1 cellular context compared by ENCODE assay signal in genomic region chr1:43545686-43546387, GRCh38.
TF ChIP-seq lines count a peak whose summit lies in the region.

No MANE protein-coding gene starts in this region.

TF ChIP-seq in H1, 55 proteins besides CTCF, POLR2A, EP300 and RAD21 (continued from another document):
- no peak for TF ChIP-seq ZNF274 (IDR thresholded peaks at IDR 0.05; ENCODE audit: borderline replicate concordance, extremely low read depth, low read length)
- no peak; the same call in 1 of the 2 replicates for TF ChIP-seq BACH1 (IDR thresholded peaks at IDR 0.05; ENCODE audit: low read length)
- TF ChIP-seq RBBP5 (IDR thresholded peaks at IDR 0.05; ENCODE audit: borderline replicate concordance, low read depth, low read length), result peak; percentile 64; the same call in 1 of the 2 replicates
- peak; percentile 61; the same call in 1 of the 2 replicates for TF ChIP-seq CHD2 (IDR thresholded peaks at IDR 0.05; ENCODE audit: low read length)
- TF ChIP-seq HDAC6 (IDR thresholded peaks at IDR 0.05; ENCODE audit: low read depth, low read length), result no peak
- TF ChIP-seq HDAC2 (IDR thresholded peaks at IDR 0.05; ENCODE audit: borderline replicate concordance in 1 of 2, low read depth in 2 of 2, low read length in 2 of 2), result 0 out of 4 replicates have a peak, but pooled peaks of 1 of the 2 experiments have one; percentile 28
- no peak for TF ChIP-seq SAP30 (IDR thresholded peaks at IDR 0.05; ENCODE audit: insufficient read depth, insufficient replicate concordance, low read length)
- no peak for TF ChIP-seq CBX8 (IDR thresholded peaks at IDR 0.05; ENCODE audit: borderline replicate concordance, low read depth, low read length)
- TF ChIP-seq ASH2L (IDR thresholded peaks at IDR 0.05; ENCODE audit: low read length), result peak; percentile 93
- peak; percentile 82 for TF ChIP-seq SP1 (IDR thresholded peaks at IDR 0.05; ENCODE audit: low read depth, low read length)
- TF ChIP-seq ATF3 (IDR thresholded peaks at IDR 0.05; ENCODE audit: insufficient read depth, low read depth, low read length), result no peak
- 0 out of 2 replicates have a peak, but pooled peaks have one; percentile 54 for TF ChIP-seq SP4 (IDR thresholded peaks at IDR 0.05; ENCODE audit: low read length)
- TF ChIP-seq E2F6 (IDR thresholded peaks at IDR 0.05), result 0 out of 2 replicates have a peak, but pooled peaks have one; percentile 12
